ENCODE assay signal across 15 cellular contexts in the genomic region with DNA sequence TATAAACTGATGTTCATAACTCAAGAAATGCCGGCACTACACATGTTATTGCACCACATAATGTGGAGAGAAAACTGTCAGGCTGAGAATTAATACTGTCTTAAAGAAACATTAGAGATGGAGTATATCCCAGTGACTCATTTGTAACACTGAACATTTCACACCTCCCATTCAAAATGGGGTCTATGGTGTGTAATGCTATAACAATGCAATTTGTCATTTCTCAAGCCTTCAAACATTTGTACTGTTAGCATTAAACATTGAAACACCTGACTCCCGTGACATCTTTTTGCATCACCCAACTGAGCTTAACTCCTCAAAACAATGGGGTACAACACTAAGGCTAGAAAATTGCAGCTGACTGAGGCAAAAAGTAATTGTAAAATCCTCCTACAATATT.
A peak's percentile ranks its signal among the peaks of the same experiment; 100 is the strongest.
DNase-seq lines count a peak whose midpoint lies in the region; ATAC-seq, FAIRE-seq and TF ChIP-seq lines count a peak whose summit lies in the region.
"Had no signal": no experiment of that assay in that cellular context is flagged by ENCODE, and none has a peak within 500 bp of the region (broad histone marks: within the 10 kb centered on the region; RNA-seq: fewer than 3 reads in every experiment).

No MANE protein-coding gene starts in this region.

- intact Hi-C loops in K562 (cut with micrococcal nuclease), result loop anchor here (5.0 kb wide), 1 partner anchor 51 kb away; no protein-coding TSS in a partner anchor
- intact Hi-C loops in transverse colon (cut with DNase I; ENCODE audit: low total_unique reads), result loop anchor here (10.0 kb wide), 1 partner anchor 54 kb away; no protein-coding TSS in a partner anchor
- intact Hi-C loops in activated T-helper 1 cell treated with anti-CD3 and anti-CD28 coated beads, Interleukin-12 subunit alpha, Interleukin-12 subunit beta, Interleukin-2, Interleukin-4 antibody, amounts not matched to agents 30 ng/mL and 10 ng/mL and 1 ng/mL, durations not matched to agents 14 hours and 24 hours and 36 hours (cut with micrococcal nuclease), result no loop called here
- intact Hi-C loops in Right ventricle myocardium inferior (cut with DNase I), result loop anchor here (5.0 kb wide), 1 partner anchor 51 kb away; no protein-coding TSS in a partner anchor

- no peaks in the 10 kb centered on the region for H3K9me3 ChIP-seq in K562 (replicated peaks; ENCODE audit: control insufficient read depth, insufficient read depth, low read depth, low read length)
- no peaks in the 10 kb centered on the region for H3K9me3 ChIP-seq in transverse colon

- CTCF ChIA-PET in K562 (lab: Yijun Ruan, JAX; ENCODE audit: low intra/inter-chr PET ratio), result no interaction called here

- H3K9ac ChIP-seq in K562 (ENCODE audit: insufficient read depth in 1 of 2, low read depth in 2 of 2, low read length in 2 of 2), result no peak overlapping the region

- no peak overlapping the region for H2AFZ ChIP-seq in K562 (ENCODE audit: low read depth, low read length)

- POLR2A ChIA-PET in K562 (lab: Yijun Ruan, JAX), result interaction anchor here (0.8 to 1.2 kb wide), 2 partner anchors 42 to 51 kb away, joined by 3 to 7 read pairs; no protein-coding TSS in a partner anchor

- H3K4me3 ChIP-seq in K562 (no peak overlapping the region), transverse colon (no peak overlapping the region)
- H3K4me3 ChIP-seq: skin epidermis had no signal

- TF ChIP-seq CTCF in K562 (IDR thresholded peaks at IDR 0.05 in 2 of 3, conservative IDR thresholded peaks at IDR 0.05 in 1 of 3; ENCODE audit: insufficient read depth in 2 of 3, low read depth in 1 of 3, low read length in 3 of 3) (no peak), transverse colon (IDR thresholded peaks at IDR 0.05) (no peak)

- H3K9me3 Mint-ChIP-seq in activated T-helper 1 cell treated with anti-CD3 and anti-CD28 coated beads, Interleukin-12 subunit alpha, Interleukin-12 subunit beta, Interleukin-2, Interleukin-4 antibody, amounts not matched to agents 30 ng/mL and 10 ng/mL and 1 ng/mL, durations not matched to agents 14 hours and 24 hours and 36 hours, result no peaks in the 10 kb centered on the region
- H3K9me3 Mint-ChIP-seq: activated naive CD8-positive, alpha-beta T cell treated with anti-CD3 and anti-CD28 coated beads, Interleukin-2, amount 50 U/mL, for 24 hours had no signal

- H3K27ac ChIP-seq in K562 (ENCODE audit: extremely low read depth, low read depth, low read length) (no peak overlapping the region), transverse colon (peak overlapping the region; percentile 39 to 67 (median 64))
- H3K27ac ChIP-seq: skin epidermis had no signal

- no peaks in the 10 kb centered on the region for H3K4me1 Mint-ChIP-seq in activated T-helper 1 cell treated with anti-CD3 and anti-CD28 coated beads, Interleukin-12 subunit alpha, Interleukin-12 subunit beta, Interleukin-2, Interleukin-4 antibody, amounts not matched to agents 30 ng/mL and 10 ng/mL and 1 ng/mL, durations not matched to agents 14 hours and 24 hours and 36 hours (ENCODE audit: low read depth)
- H3K4me1 Mint-ChIP-seq: activated naive CD8-positive, alpha-beta T cell treated with anti-CD3 and anti-CD28 coated beads, Interleukin-2, amount 50 U/mL, for 24 hours; neural crest cell had no signal

- H4K20me1 ChIP-seq in K562 (replicated peaks; ENCODE audit: control insufficient read depth, insufficient read depth, low read length), result no peaks in the 10 kb centered on the region

- no peak overlapping the region for H3K27ac Mint-ChIP-seq in activated T-helper 1 cell treated with anti-CD3 and anti-CD28 coated beads, Interleukin-12 subunit alpha, Interleukin-12 subunit beta, Interleukin-2, Interleukin-4 antibody, amounts not matched to agents 30 ng/mL and 10 ng/mL and 1 ng/mL, durations not matched to agents 14 hours and 24 hours and 36 hours
- H3K27ac Mint-ChIP-seq: activated naive CD8-positive, alpha-beta T cell treated with anti-CD3 and anti-CD28 coated beads, Interleukin-2, amount 50 U/mL, for 24 hours had no signal

- no peaks in the 10 kb centered on the region for H3K27me3 ChIP-seq in K562 (ENCODE audit: control insufficient read depth in 2 of 2, insufficient read depth in 2 of 2, low read length in 2 of 2)
- H3K27me3 ChIP-seq in transverse colon, result no peaks in the 10 kb centered on the region

- TF ChIP-seq EP300 in K562 (IDR thresholded peaks at IDR 0.05; ENCODE audit: low read length) (no peak), transverse colon (IDR thresholded peaks at IDR 0.05; ENCODE audit: low read depth) (no peak)

- H3K36me3 ChIP-seq in K562 (ENCODE audit: control insufficient read depth, insufficient read depth, low read length), result peaks cover 4% of the 10 kb centered on the region; the same call in 1 of the 3 replicates
- peaks cover 0 to 52% (median 17%) of the 10 kb centered on the region in 4 donors for H3K36me3 ChIP-seq in transverse colon

- in situ Hi-C loops in K562 (cut with MboI) (no loop called here), transverse colon (cut with MboI; ENCODE audit: low pct_ligation_motif_present in 1 of 4, low pct_unique_long_range_greater_than_20kb in 1 of 4, low sequenced_read_pairs in 3 of 4) (no loop called here)

- FAIRE-seq in K562 (lab: Jason Lieb, UNC), result peak; percentile 65

- TF ChIP-seq POLR2A in K562 (conservative IDR thresholded peaks at IDR 0.05) (no peak), transverse colon (IDR thresholded peaks at IDR 0.05) (no peak)

- H3K4me1 ChIP-seq in K562 (replicated peaks in 1 of 2; ENCODE audit: control insufficient read depth in 2 of 2, insufficient read depth in 2 of 2, low read length in 2 of 2), result peaks cover 0 to 4% of the 10 kb centered on the region in 2 experiments; a peak in 2 of 5 replicates
- H3K4me1 ChIP-seq in transverse colon, result peaks cover 0 to 18% (median 3%) of the 10 kb centered on the region in 4 donors

- BruUV-seq in K562 (replicated peaks; lab: Mats Ljungman, UMichigan), result no TSS peak

- H3K4me2 ChIP-seq in K562 (ENCODE audit: insufficient read depth, low read length), result no peak overlapping the region

- peak; percentile 26 for DNase-seq in HPDE6-E6E7 (ENCODE audit: extremely low spot score)
- DNase-seq in K562 (ENCODE audit: extremely low read depth in 1 of 4, low spot score in 3 of 4), result no peak
- peak; percentile 16 for DNase-seq in glomerular endothelial cell (ENCODE audit: extremely low read depth, low read depth, low spot score)
- DNase-seq in transverse colon, result no peak
- DNase-seq in activated T-helper 1 cell treated with anti-CD3 and anti-CD28 coated beads, Interleukin-12 subunit alpha, Interleukin-12 subunit beta, Interleukin-2, Interleukin-4 antibody, amounts not matched to agents 30 ng/mL and 10 ng/mL and 1 ng/mL, durations not matched to agents 14 hours and 24 hours and 36 hours (ENCODE audit: low spot score), result no peak
- DNase-seq in OCI-M2 (lab: John Stamatoyannopoulos, UW; ENCODE audit: unreplicated experiment), result no peak
- DNase-seq in Right ventricle myocardium inferior (ENCODE audit: missing footprints), result no peak
- DNase-seq: activated naive CD8-positive, alpha-beta T cell treated with anti-CD3 and anti-CD28 coated beads, Interleukin-2, amount 50 U/mL, for 24 hours; activated T-cell treated with anti-CD3 and anti-CD28 coated beads for 4 hours; COR-L47; head of caudate nucleus; left ventricle myocardium superior; NCI-H2081 had no signal

- H3K4me3 Mint-ChIP-seq in activated T-helper 1 cell treated with anti-CD3 and anti-CD28 coated beads, Interleukin-12 subunit alpha, Interleukin-12 subunit beta, Interleukin-2, Interleukin-4 antibody, amounts not matched to agents 30 ng/mL and 10 ng/mL and 1 ng/mL, durations not matched to agents 14 hours and 24 hours and 36 hours, result no peak overlapping the region
- H3K4me3 Mint-ChIP-seq: activated naive CD8-positive, alpha-beta T cell treated with anti-CD3 and anti-CD28 coated beads, Interleukin-2, amount 50 U/mL, for 24 hours; neural crest cell had no signal

- no peaks in the 10 kb centered on the region for H3K9me1 ChIP-seq in K562 (ENCODE audit: control insufficient read depth, insufficient read depth, low read length)

- ATAC-seq in K562 (no peak), Right ventricle myocardium inferior (no peak)
- ATAC-seq: activated naive CD8-positive, alpha-beta T cell treated with anti-CD3 and anti-CD28 coated beads, Interleukin-2, amount 50 U/mL, for 24 hours had no signal

- WGBS in K562 (ENCODE audit: insufficient coverage, low coverage, missing lambda C conversion rate), result 73% methylated on average over 2 of the region's 2 CpGs
- WGBS in transverse colon (ENCODE audit: low coverage in 1 of 2), 2 donors, result 71 to 79% methylated on average over 2 of the region's 2 CpGs

- H3K79me2 ChIP-seq in K562 (ENCODE audit: control insufficient read depth, insufficient read depth, low read length), result no peaks in the 10 kb centered on the region

- no peaks in the 10 kb centered on the region for H3K36me3 Mint-ChIP-seq in activated T-helper 1 cell treated with anti-CD3 and anti-CD28 coated beads, Interleukin-12 subunit alpha, Interleukin-12 subunit beta, Interleukin-2, Interleukin-4 antibody, amounts not matched to agents 30 ng/mL and 10 ng/mL and 1 ng/mL, durations not matched to agents 14 hours and 24 hours and 36 hours (ENCODE audit: low read depth)

- no peaks in the 10 kb centered on the region for H3K27me3 Mint-ChIP-seq in activated T-helper 1 cell treated with anti-CD3 and anti-CD28 coated beads, Interleukin-12 subunit alpha, Interleukin-12 subunit beta, Interleukin-2, Interleukin-4 antibody, amounts not matched to agents 30 ng/mL and 10 ng/mL and 1 ng/mL, durations not matched to agents 14 hours and 24 hours and 36 hours (ENCODE audit: insufficient read depth)
- H3K27me3 Mint-ChIP-seq: activated naive CD8-positive, alpha-beta T cell treated with anti-CD3 and anti-CD28 coated beads, Interleukin-2, amount 50 U/mL, for 24 hours had no signal

- TF ChIP-seq RAD21 in K562 (CRISPR knock-in tag; conservative IDR thresholded peaks at IDR 0.05 in 1 of 2, IDR thresholded peaks at IDR 0.05 in 1 of 2), result no peak

TF ChIP-seq in K562, 482 proteins besides CTCF, POLR2A, EP300 and RAD21 (continues in another document):
- no peak for TF ChIP-seq MTA1 (IDR thresholded peaks at IDR 0.05; ENCODE audit: borderline replicate concordance)
- TF ChIP-seq ADNP (tag; IDR thresholded peaks at IDR 0.05), result no peak
- TF ChIP-seq ZNF197 (CRISPR knock-in tag; IDR thresholded peaks at IDR 0.05; ENCODE audit: low read depth), result no peak

Comparison
In these comparisons a context has a peak if more than half of its experiments do, and no peak if none do; other contexts are left out.
1. DNase-seq: peak in HPDE6-E6E7 (single experiment) and glomerular endothelial cell (single experiment); none in K562 (0 of 4), transverse colon (single experiment), activated T-helper 1 cell treated with anti-CD3 and anti-CD28 coated beads, Interleukin-12 subunit alpha, Interleukin-12 subunit beta, Interleukin-2, Interleukin-4 antibody, amounts not matched to agents 30 ng/mL and 10 ng/mL and 1 ng/mL, durations not matched to agents 14 hours and 24 hours and 36 hours (single experiment), OCI-M2 (single experiment) and Right ventricle myocardium inferior (single experiment).